23 cellular contexts compared by ENCODE assay signal in the genomic region with DNA sequence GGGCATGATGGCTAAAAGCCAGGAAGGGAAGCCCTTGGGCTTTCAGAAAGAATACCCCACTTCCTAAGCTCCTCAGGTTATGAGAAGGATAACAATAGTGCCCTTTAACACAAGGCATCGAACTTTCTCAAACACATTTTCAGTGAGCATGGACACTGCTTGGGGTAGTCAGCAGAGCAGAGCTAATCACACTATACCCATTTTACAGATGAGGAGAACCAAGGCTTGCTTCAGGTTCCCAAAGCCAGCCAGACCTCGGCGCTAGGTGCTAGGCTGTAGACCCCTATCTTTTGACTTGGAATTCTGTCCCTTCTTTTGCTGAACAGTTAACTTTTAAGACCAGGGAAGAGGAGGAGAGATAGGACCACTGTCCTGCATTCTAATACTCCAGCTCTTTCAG. TPM values are rescaled to one million over a fixed set of nuclear protein-coding genes. Genes with fewer than 3 reads are reported as not detected.
DNase-seq lines count a peak whose midpoint lies in the region; ATAC-seq and TF ChIP-seq lines count a peak whose summit lies in the region.
"Had no signal": no experiment of that assay in that cellular context is flagged by ENCODE, and none has a peak within 500 bp of the region (broad histone marks: within the 10 kb centered on the region; RNA-seq: fewer than 3 reads in every experiment).

No MANE protein-coding gene starts in this region.

- TF ChIP-seq CTCF in MCF 10A (IDR thresholded peaks at IDR 0.05; ENCODE audit: unreplicated experiment) (no peak), mammary epithelial cell (conservative IDR thresholded peaks at IDR 0.05 in 1 of 2, IDR thresholded peaks at IDR 0.05 in 1 of 2; ENCODE audit: extremely low read depth in 1 of 2, insufficient read depth in 1 of 2, low read depth in 1 of 2, low read length in 2 of 2) (no peak), WTC11 (IDR thresholded peaks at IDR 0.05) (no peak), mesothelial cell of epicardium (IDR thresholded peaks at IDR 0.05; ENCODE audit: unreplicated experiment) (no peak), type B pancreatic cell (conservative IDR thresholded peaks at IDR 0.05) (no peak), vagina (IDR thresholded peaks at IDR 0.05) (no peak)

- BruUV-seq in MCF 10A (replicated peaks; lab: Mats Ljungman, UMichigan) (no TSS peak), mammary epithelial cell (replicated peaks; lab: Mats Ljungman, UMichigan) (no TSS peak)

- no peaks in the 10 kb centered on the region for H4K20me1 ChIP-seq in mammary epithelial cell (ENCODE audit: insufficient read depth, low read length)

- intact Hi-C loops in MCF 10A (cut with micrococcal nuclease), result no loop called here
- intact Hi-C loops in mammary epithelial cell (cut with micrococcal nuclease), result no loop called here
- intact Hi-C loops in Right ventricle myocardium superior (cut with DNase I), result no loop called here
- intact Hi-C loops in vagina (cut with DNase I), result no loop called here

- POLR2A ChIA-PET in MCF 10A (lab: Yijun Ruan, JAX) (no interaction called here), WTC11 (lab: Charles Lee) (interaction anchor here (0.6 to 1.2 kb wide), 3 partner anchors 19 to 124 kb away, joined by 3 to 5 read pairs (median 3); no protein-coding TSS in a partner anchor)

- peaks cover 23% of the 10 kb centered on the region for H3K4me1 Mint-ChIP-seq in MCF 10A (ENCODE audit: insufficient read depth, unreplicated experiment)
- peaks cover 13% of the 10 kb centered on the region for H3K4me1 Mint-ChIP-seq in WTC11
- H3K4me1 Mint-ChIP-seq in mesothelial cell of epicardium, result peaks cover 24% of the 10 kb centered on the region
- peaks cover 17% of the 10 kb centered on the region for H3K4me1 Mint-ChIP-seq in type B pancreatic cell (ENCODE audit: unreplicated experiment)

- H3K27ac ChIP-seq in mammary epithelial cell (ENCODE audit: insufficient read depth, low read depth, low read length) (no peak overlapping the region), vagina (no peak overlapping the region)
- H3K27ac ChIP-seq: coronary artery, HL-60, parathyroid adenoma had no signal

- H3K36me3 ChIP-seq in mammary epithelial cell (ENCODE audit: insufficient read depth, low read length), result no peaks in the 10 kb centered on the region
- no peaks in the 10 kb centered on the region for H3K36me3 ChIP-seq in vagina

- H3K27me3 Mint-ChIP-seq in MCF 10A (ENCODE audit: insufficient read depth, unreplicated experiment) (peaks cover 51% of the 10 kb centered on the region), WTC11 (ENCODE audit: low read depth) (peaks cover 72% of the 10 kb centered on the region), mesothelial cell of epicardium (ENCODE audit: low read depth) (peaks cover 77% of the 10 kb centered on the region), type B pancreatic cell (peaks cover 55% of the 10 kb centered on the region)

- ATAC-seq in WTC11, result no peak
- no peak for ATAC-seq in Right ventricle myocardium superior (ENCODE audit: poor library complexity)
- ATAC-seq: HCT116 had no signal

- no peak overlapping the region for H3K4me2 ChIP-seq in mammary epithelial cell (ENCODE audit: insufficient read depth, low read depth, low read length)

- H3K27ac Mint-ChIP-seq in MCF 10A (ENCODE audit: low read depth, unreplicated experiment) (no peak overlapping the region), WTC11 (no peak overlapping the region), mesothelial cell of epicardium (no peak overlapping the region), type B pancreatic cell (peak overlapping the region; percentile 89)

- no peak overlapping the region for H3K9ac ChIP-seq in mammary epithelial cell (ENCODE audit: insufficient read depth, low read length)
- H3K9ac ChIP-seq: parathyroid adenoma had no signal

- no peak overlapping the region for H2AFZ ChIP-seq in mammary epithelial cell (ENCODE audit: low read depth, low read length)

- H3K9me3 Mint-ChIP-seq in MCF 10A (ENCODE audit: unreplicated experiment) (no peaks in the 10 kb centered on the region), WTC11 (no peaks in the 10 kb centered on the region), mesothelial cell of epicardium (no peaks in the 10 kb centered on the region), type B pancreatic cell (no peaks in the 10 kb centered on the region)

- no peaks in the 10 kb centered on the region for H3K27me3 ChIP-seq in mammary epithelial cell (ENCODE audit: insufficient read depth, low read length)
- H3K27me3 ChIP-seq in vagina, result no peaks in the 10 kb centered on the region

- in situ Hi-C loops in mammary epithelial cell (cut with MboI; ENCODE audit: low sequenced_read_pairs in 2 of 2), result no loop called here

- no peaks in the 10 kb centered on the region for H3K9me3 ChIP-seq in mammary epithelial cell (replicated peaks; ENCODE audit: insufficient read depth, low read length)
- no peaks in the 10 kb centered on the region for H3K9me3 ChIP-seq in vagina

- H3K4me3 Mint-ChIP-seq in MCF 10A (ENCODE audit: unreplicated experiment) (peak overlapping the region; percentile 42), WTC11 (peak overlapping the region; percentile 78; the same call in 1 of the 2 replicates), mesothelial cell of epicardium (peak overlapping the region; percentile 68), type B pancreatic cell (peak overlapping the region; percentile 92)

- CTCF ChIA-PET in MCF 10A (lab: Yijun Ruan, JAX), result interaction anchor here (0.5 to 0.6 kb wide), 2 partner anchors 54 to 337 kb away, joined by 3 to 4 read pairs; no protein-coding TSS in a partner anchor
- CTCF ChIA-PET in mammary epithelial cell (lab: Charles Lee; ENCODE audit: low non-redundant PET), result no interaction called here
- CTCF ChIA-PET in WTC11 (lab: Charles Lee), result interaction anchor here (3.3 to 4.5 kb wide), 3 partner anchors 11 to 98 kb away, joined by 22 to 30 read pairs (median 22); no protein-coding TSS in a partner anchor

- DNase-seq in MCF 10A (ENCODE audit: unreplicated experiment), result no peak
- DNase-seq in mammary epithelial cell, result no peak
- no peak for DNase-seq in WTC11 (ENCODE audit: low spot score)
- DNase-seq in mesothelial cell of epicardium (ENCODE audit: low spot score in 2 of 2, unreplicated experiment in 2 of 2), result no peak
- no peak for DNase-seq in type B pancreatic cell (ENCODE audit: extremely low spot score, unreplicated experiment)
- no peak for DNase-seq in Right ventricle myocardium superior
- no peak for DNase-seq in HUDEP-2 (lab: John Stamatoyannopoulos, UW; ENCODE audit: unreplicated experiment in 76 of 76)
- no peak for DNase-seq in vagina (ENCODE audit: extremely low spot score in 2 of 2)
- DNase-seq: activated CD4-positive, alpha-beta T cell treated with anti-CD3 and anti-CD28 coated beads for 1 hour; activated CD8-positive, alpha-beta memory T cell treated with anti-CD3 and anti-CD28 coated beads, Interleukin-2, amount 50 U/mL, for 4 hours; activated naive CD4-positive, alpha-beta T cell treated with Interleukin-2 at 50 U/mL for 16 hours; KBM-7; kidney glomerular epithelial cell; mesendoderm; NCI-H1048; NCI-H2081 treated with DMSO at 0.1 percent for 48 hours; SHP77 had no signal

- 53% methylated on average over 3 of the region's 3 CpGs for WGBS in mammary epithelial cell (ENCODE audit: low coverage, missing lambda C conversion rate)

- no peak for TF ChIP-seq POLR2A in vagina (IDR thresholded peaks at IDR 0.05)

- dilution Hi-C loops in mammary epithelial cell (cut with HindIII; ENCODE audit: low sequenced_read_pairs), result no loop called here

- H3K4me1 ChIP-seq in mammary epithelial cell (ENCODE audit: insufficient read depth, low read length) (peaks cover 37% of the 10 kb centered on the region), vagina (peaks cover 39% of the 10 kb centered on the region)

- H3K4me3 ChIP-seq in mammary epithelial cell (replicated peaks in 1 of 3; ENCODE audit: insufficient read depth in 1 of 3, low read depth in 2 of 3, low read length in 3 of 3), result no peak overlapping the region
- H3K4me3 ChIP-seq in vagina, result no peak overlapping the region

- H3K79me2 ChIP-seq in mammary epithelial cell (ENCODE audit: insufficient read depth, low read length), result no peaks in the 10 kb centered on the region
- H3K79me2 ChIP-seq: parathyroid adenoma had no signal

- H3K36me3 Mint-ChIP-seq in MCF 10A (ENCODE audit: insufficient read depth, unreplicated experiment) (no peaks in the 10 kb centered on the region), WTC11 (no peaks in the 10 kb centered on the region), mesothelial cell of epicardium (no peaks in the 10 kb centered on the region), type B pancreatic cell (no peaks in the 10 kb centered on the region)

RNA-seq across cellular contexts. Expression of a gene that starts 1.8 kb away (rescaled TPM):
- 0.20 TPM in 1 of 2 replicates, not detected in the other for total RNA-seq in MCF 10A (2022)
- total RNA-seq in mammary epithelial cell, result 1 to 10 TPM in 1 of 2 donors, under 1 TPM in 1; 0.50 to 1.1 TPM
- 0.10 TPM for polyA plus RNA-seq in mammary epithelial cell
- polyA minus RNA-seq in mammary epithelial cell, result not detected
- 0.66 to 1.2 TPM (median 0.99 TPM) in 3 replicates for total RNA-seq in WTC11 (2021)
- 0.40 to 0.88 TPM (median 0.54 TPM) in 3 replicates for total RNA-seq in mesothelial cell of epicardium
- total RNA-seq in type B pancreatic cell (ENCODE audit: low replicate concordance), result 38.3 and 102 TPM in 2 replicates
- total RNA-seq in Right ventricle myocardium superior, result 0.05 TPM
- 4.2 TPM for total RNA-seq in vagina

RNA-seq across cellular contexts. Expression of a gene that starts 16.3 kb away (rescaled TPM):
- total RNA-seq in MCF 10A (2022) (not detected in 2 replicates), mammary epithelial cell (not detected), WTC11 (2021) (0.13 to 0.18 TPM (median 0.16 TPM) in 3 replicates), mesothelial cell of epicardium (not detected in 3 replicates), type B pancreatic cell (ENCODE audit: low replicate concordance) (3.3 and 20.3 TPM in 2 replicates), Right ventricle myocardium superior (not detected), vagina (not detected)
- polyA plus RNA-seq in mammary epithelial cell, result not detected
- not detected for polyA minus RNA-seq in mammary epithelial cell
- total RNA-seq: urinary bladder had no signal
- polyA plus RNA-seq: urinary bladder had no signal

RNA-seq across cellular contexts. Expression of a gene that starts 36.6 kb away (rescaled TPM):
- total RNA-seq in MCF 10A (2022), result not detected in 2 replicates
- total RNA-seq in mammary epithelial cell, result not detected
- polyA plus RNA-seq in mammary epithelial cell, result not detected
- polyA minus RNA-seq in mammary epithelial cell, result not detected
- total RNA-seq in WTC11 (2021), result 0.30 to 0.55 TPM (median 0.39 TPM) in 3 replicates
- total RNA-seq in mesothelial cell of epicardium, result not detected in 3 replicates
- total RNA-seq in type B pancreatic cell (ENCODE audit: low replicate concordance), result 0.17 TPM in 1 of 2 replicates, not detected in the other
- total RNA-seq in Right ventricle myocardium superior, result not detected
- not detected for total RNA-seq in vagina
- total RNA-seq: fibroblast of villous mesenchyme, urinary bladder had no signal
- polyA plus RNA-seq: urinary bladder had no signal

RNA-seq across cellular contexts. Expression of a gene that starts 43.2 kb away (rescaled TPM):
- total RNA-seq in MCF 10A (2022) (4.2 TPM in 2 replicates), mammary epithelial cell (1 to 10 TPM; 3.2 to 4.8 TPM), WTC11 (2021) (1.8 to 2.4 TPM (median 1.9 TPM) in 3 replicates), mesothelial cell of epicardium (4.3 to 6.0 TPM (median 5.6 TPM) in 3 replicates), type B pancreatic cell (ENCODE audit: low replicate concordance) (3.5 and 27.8 TPM in 2 replicates), Right ventricle myocardium superior (11.6 TPM), vagina (94.3 TPM)
- polyA plus RNA-seq in mammary epithelial cell, result 7.9 TPM
- 5.7 TPM for polyA minus RNA-seq in mammary epithelial cell

Comparison
In these comparisons a context has a peak if more than half of its experiments do, and no peak if none do; other contexts are left out.
1. H3K4me3 Mint-ChIP-seq: peak in every context shown above with its lines; median percentile 92 in type B pancreatic cell; 78 in WTC11; 68 in mesothelial cell of epicardium; 42 in MCF 10A.